In genomic region chr16:30747799-30748633, GRCh38 we compare ENCODE assay signal across 1 cellular context.
TF ChIP-seq lines count a peak whose summit lies in the region.

A gene with protein sequence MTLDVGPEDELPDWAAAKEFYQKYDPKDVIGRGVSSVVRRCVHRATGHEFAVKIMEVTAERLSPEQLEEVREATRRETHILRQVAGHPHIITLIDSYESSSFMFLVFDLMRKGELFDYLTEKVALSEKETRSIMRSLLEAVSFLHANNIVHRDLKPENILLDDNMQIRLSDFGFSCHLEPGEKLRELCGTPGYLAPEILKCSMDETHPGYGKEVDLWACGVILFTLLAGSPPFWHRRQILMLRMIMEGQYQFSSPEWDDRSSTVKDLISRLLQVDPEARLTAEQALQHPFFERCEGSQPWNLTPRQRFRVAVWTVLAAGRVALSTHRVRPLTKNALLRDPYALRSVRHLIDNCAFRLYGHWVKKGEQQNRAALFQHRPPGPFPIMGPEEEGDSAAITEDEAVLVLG (plus strand): TSS chr16:30748425. CDS start chr16:30748821, 396 bp downstream.

TF ChIP-seq in HEK293, 187 proteins besides CTCF, POLR2A, EP300 and RAD21 (continued from another document):
- TF ChIP-seq HOXD13 (CRISPR knock-in tag; IDR thresholded peaks at IDR 0.05; ENCODE audit: borderline replicate concordance) (no peak), ZNF449 (tag by site-specific recombination; IDR thresholded peaks at IDR 0.05) (no peak; the same call in 1 of the 2 replicates), HOXC10 (CRISPR knock-in tag; IDR thresholded peaks at IDR 0.05) (no peak), ZNF501 (tag by site-specific recombination; IDR thresholded peaks at IDR 0.05) (no peak; the same call in 1 of the 2 replicates), ZNF624 (tag by site-specific recombination; IDR thresholded peaks at IDR 0.05) (no peak), ZSCAN30 (tag by site-specific recombination; IDR thresholded peaks at IDR 0.05) (no peak), ZFP69B (tag by site-specific recombination; IDR thresholded peaks at IDR 0.05) (peak; percentile 55; the same call in 1 of the 2 replicates), OVOL3 (tag by site-specific recombination; IDR thresholded peaks at IDR 0.05) (no peak), ZBTB1 (tag by site-specific recombination; IDR thresholded peaks at IDR 0.05) (no peak), ZNF558 (tag by site-specific recombination; IDR thresholded peaks at IDR 0.05) (no peak), ZNF426 (tag by site-specific recombination; IDR thresholded peaks at IDR 0.05) (no peak), ZNF549 (tag by site-specific recombination; IDR thresholded peaks at IDR 0.05) (no peak), ZNF639 (tag by site-specific recombination; IDR thresholded peaks at IDR 0.05) (no peak; the same call in 1 of the 2 replicates), SP7 (tag by site-specific recombination; IDR thresholded peaks at IDR 0.05) (peak; percentile 81), ZNF138 (tag by site-specific recombination; IDR thresholded peaks at IDR 0.05; ENCODE audit: borderline replicate concordance) (no peak), ZNF629 (tag by site-specific recombination; IDR thresholded peaks at IDR 0.05) (peak; percentile 74; the same call in 1 of the 2 replicates), ZNF133 (tag by site-specific recombination; IDR thresholded peaks at IDR 0.05) (no peak), ZNF354C (tag by site-specific recombination; IDR thresholded peaks at IDR 0.05; ENCODE audit: borderline replicate concordance, low read depth) (no peak), ZNF785 (tag by site-specific recombination; IDR thresholded peaks at IDR 0.05) (no peak), ZNF560 (tag by site-specific recombination; IDR thresholded peaks at IDR 0.05; ENCODE audit: borderline replicate concordance) (no peak), MZF1 (tag by site-specific recombination; IDR thresholded peaks at IDR 0.05; ENCODE audit: borderline replicate concordance) (no peak), ZNF280D (tag by site-specific recombination; IDR thresholded peaks at IDR 0.05) (no peak), ZNF114 (tag by site-specific recombination; IDR thresholded peaks at IDR 0.05) (no peak)
- TF ChIP-seq, protein P1, sequence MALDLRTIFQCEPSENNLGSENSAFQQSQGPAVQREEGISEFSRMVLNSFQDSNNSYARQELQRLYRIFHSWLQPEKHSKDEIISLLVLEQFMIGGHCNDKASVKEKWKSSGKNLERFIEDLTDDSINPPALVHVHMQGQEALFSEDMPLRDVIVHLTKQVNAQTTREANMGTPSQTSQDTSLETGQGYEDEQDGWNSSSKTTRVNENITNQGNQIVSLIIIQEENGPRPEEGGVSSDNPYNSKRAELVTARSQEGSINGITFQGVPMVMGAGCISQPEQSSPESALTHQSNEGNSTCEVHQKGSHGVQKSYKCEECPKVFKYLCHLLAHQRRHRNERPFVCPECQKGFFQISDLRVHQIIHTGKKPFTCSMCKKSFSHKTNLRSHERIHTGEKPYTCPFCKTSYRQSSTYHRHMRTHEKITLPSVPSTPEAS (tag by site-specific recombination; IDR thresholded peaks at IDR 0.05), result no peak
- TF ChIP-seq, protein P2, sequence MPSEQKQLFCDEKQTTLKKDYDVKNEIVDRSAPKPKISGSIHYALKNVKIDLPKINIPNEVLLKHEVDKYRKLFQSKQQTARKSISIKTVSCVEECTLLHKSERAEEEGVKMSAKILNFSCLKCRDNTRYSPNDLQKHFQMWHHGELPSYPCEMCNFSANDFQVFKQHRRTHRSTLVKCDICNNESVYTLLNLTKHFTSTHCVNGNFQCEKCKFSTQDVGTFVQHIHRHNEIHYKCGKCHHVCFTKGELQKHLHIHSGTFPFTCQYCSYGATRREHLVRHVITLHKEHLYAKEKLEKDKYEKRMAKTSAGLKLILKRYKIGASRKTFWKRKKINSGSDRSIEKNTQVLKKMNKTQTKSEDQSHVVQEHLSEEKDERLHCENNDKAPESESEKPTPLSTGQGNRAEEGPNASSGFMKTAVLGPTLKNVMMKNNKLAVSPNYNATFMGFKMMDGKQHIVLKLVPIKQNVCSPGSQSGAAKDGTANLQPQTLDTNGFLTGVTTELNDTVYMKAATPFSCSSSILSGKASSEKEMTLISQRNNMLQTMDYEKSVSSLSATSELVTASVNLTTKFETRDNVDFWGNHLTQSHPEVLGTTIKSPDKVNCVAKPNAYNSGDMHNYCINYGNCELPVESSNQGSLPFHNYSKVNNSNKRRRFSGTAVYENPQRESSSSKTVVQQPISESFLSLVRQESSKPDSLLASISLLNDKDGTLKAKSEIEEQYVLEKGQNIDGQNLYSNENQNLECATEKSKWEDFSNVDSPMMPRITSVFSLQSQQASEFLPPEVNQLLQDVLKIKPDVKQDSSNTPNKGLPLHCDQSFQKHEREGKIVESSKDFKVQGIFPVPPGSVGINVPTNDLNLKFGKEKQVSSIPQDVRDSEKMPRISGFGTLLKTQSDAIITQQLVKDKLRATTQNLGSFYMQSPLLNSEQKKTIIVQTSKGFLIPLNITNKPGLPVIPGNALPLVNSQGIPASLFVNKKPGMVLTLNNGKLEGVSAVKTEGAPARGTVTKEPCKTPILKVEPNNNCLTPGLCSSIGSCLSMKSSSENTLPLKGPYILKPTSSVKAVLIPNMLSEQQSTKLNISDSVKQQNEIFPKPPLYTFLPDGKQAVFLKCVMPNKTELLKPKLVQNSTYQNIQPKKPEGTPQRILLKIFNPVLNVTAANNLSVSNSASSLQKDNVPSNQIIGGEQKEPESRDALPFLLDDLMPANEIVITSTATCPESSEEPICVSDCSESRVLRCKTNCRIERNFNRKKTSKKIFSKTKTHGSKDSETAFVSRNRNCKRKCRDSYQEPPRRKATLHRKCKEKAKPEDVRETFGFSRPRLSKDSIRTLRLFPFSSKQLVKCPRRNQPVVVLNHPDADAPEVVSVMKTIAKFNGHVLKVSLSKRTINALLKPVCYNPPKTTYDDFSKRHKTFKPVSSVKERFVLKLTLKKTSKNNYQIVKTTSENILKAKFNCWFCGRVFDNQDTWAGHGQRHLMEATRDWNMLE (tag by site-specific recombination; conservative IDR thresholded peaks at IDR 0.05; ENCODE audit: low read depth), result no peak
- TF ChIP-seq, protein P3, sequence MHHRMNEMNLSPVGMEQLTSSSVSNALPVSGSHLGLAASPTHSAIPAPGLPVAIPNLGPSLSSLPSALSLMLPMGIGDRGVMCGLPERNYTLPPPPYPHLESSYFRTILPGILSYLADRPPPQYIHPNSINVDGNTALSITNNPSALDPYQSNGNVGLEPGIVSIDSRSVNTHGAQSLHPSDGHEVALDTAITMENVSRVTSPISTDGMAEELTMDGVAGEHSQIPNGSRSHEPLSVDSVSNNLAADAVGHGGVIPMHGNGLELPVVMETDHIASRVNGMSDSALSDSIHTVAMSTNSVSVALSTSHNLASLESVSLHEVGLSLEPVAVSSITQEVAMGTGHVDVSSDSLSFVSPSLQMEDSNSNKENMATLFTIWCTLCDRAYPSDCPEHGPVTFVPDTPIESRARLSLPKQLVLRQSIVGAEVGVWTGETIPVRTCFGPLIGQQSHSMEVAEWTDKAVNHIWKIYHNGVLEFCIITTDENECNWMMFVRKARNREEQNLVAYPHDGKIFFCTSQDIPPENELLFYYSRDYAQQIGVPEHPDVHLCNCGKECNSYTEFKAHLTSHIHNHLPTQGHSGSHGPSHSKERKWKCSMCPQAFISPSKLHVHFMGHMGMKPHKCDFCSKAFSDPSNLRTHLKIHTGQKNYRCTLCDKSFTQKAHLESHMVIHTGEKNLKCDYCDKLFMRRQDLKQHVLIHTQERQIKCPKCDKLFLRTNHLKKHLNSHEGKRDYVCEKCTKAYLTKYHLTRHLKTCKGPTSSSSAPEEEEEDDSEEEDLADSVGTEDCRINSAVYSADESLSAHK (tag by site-specific recombination; IDR thresholded peaks at IDR 0.05), result 0 out of 2 replicates have a peak, but pooled peaks have one; percentile 25
- TF ChIP-seq, protein P4, sequence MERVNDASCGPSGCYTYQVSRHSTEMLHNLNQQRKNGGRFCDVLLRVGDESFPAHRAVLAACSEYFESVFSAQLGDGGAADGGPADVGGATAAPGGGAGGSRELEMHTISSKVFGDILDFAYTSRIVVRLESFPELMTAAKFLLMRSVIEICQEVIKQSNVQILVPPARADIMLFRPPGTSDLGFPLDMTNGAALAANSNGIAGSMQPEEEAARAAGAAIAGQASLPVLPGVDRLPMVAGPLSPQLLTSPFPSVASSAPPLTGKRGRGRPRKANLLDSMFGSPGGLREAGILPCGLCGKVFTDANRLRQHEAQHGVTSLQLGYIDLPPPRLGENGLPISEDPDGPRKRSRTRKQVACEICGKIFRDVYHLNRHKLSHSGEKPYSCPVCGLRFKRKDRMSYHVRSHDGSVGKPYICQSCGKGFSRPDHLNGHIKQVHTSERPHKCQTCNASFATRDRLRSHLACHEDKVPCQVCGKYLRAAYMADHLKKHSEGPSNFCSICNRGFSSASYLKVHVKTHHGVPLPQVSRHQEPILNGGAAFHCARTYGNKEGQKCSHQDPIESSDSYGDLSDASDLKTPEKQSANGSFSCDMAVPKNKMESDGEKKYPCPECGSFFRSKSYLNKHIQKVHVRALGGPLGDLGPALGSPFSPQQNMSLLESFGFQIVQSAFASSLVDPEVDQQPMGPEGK (tag by site-specific recombination; IDR thresholded peaks at IDR 0.05), result peak; percentile 78
- TF ChIP-seq, protein P5, sequence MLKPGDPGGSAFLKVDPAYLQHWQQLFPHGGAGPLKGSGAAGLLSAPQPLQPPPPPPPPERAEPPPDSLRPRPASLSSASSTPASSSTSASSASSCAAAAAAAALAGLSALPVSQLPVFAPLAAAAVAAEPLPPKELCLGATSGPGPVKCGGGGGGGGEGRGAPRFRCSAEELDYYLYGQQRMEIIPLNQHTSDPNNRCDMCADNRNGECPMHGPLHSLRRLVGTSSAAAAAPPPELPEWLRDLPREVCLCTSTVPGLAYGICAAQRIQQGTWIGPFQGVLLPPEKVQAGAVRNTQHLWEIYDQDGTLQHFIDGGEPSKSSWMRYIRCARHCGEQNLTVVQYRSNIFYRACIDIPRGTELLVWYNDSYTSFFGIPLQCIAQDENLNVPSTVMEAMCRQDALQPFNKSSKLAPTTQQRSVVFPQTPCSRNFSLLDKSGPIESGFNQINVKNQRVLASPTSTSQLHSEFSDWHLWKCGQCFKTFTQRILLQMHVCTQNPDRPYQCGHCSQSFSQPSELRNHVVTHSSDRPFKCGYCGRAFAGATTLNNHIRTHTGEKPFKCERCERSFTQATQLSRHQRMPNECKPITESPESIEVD (tag by site-specific recombination; IDR thresholded peaks at IDR 0.05), result no peak
- TF ChIP-seq, protein P6, sequence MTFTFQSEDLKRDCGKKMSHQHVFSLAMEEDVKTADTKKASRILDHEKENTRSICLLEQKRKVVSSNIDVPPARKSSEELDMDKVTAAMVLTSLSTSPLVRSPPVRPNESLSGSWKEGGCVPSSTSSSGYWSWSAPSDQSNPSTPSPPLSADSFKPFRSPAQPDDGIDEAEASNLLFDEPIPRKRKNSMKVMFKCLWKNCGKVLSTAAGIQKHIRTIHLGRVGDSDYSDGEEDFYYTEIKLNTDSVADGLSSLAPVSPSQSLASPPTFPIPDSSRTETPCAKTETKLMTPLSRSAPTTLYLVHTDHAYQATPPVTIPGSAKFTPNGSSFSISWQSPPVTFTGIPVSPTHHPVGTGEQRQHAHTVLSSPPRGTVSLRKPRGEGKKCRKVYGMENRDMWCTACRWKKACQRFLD (tag by site-specific recombination; IDR thresholded peaks at IDR 0.05), result no peak
- TF ChIP-seq, protein P7, sequence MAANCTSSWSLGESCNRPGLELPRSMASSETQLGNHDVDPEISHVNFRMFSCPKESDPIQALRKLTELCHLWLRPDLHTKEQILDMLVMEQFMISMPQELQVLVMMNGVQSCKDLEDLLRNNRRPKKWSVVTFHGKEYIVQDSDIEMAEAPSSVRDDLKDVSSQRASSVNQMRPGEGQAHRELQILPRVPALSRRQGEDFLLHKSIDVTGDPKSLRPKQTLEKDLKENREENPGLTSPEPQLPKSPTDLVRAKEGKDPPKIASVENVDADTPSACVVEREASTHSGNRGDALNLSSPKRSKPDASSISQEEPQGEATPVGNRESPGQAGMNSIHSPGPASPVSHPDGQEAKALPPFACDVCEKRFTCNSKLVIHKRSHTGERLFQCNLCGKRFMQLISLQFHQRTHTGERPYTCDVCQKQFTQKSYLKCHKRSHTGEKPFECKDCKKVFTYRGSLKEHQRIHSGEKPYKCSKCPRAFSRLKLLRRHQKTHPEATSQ (tag by site-specific recombination; IDR thresholded peaks at IDR 0.05), result no peak
